8 cellular contexts compared by ENCODE assay signal in genomic region chr4:109559983-109560686, GRCh38. TPM values are rescaled to one million over a fixed set of nuclear protein-coding genes. Genes with fewer than 3 reads are reported as not detected.
DNase-seq lines count a peak whose midpoint lies in the region; ATAC-seq, FAIRE-seq and TF ChIP-seq lines count a peak whose summit lies in the region.

MCUB (plus strand) TSS chr4:109560246; CDS start chr4:109560338, 92 bp downstream.

- H3K4me1 ChIP-seq in HepG2 (ENCODE audit: insufficient read depth, low read length), result peaks cover 12% of the 10 kb centered on the region

- no peaks in the 10 kb centered on the region for H3K36me3 ChIP-seq in HepG2 (replicated peaks in 1 of 2; ENCODE audit: control insufficient read depth in 1 of 2, insufficient read depth in 2 of 2, low read length in 2 of 2)

- TF ChIP-seq CTCF in HepG2 (CRISPR knock-in tag; IDR thresholded peaks at IDR 0.05), result no peak

- WGBS in HepG2 (ENCODE audit: low lambda C conversion rate), result under 1% methylated on average over 22 of the region's 73 CpGs

- H3K79me2 ChIP-seq in HepG2 (ENCODE audit: insufficient read depth, low read length), result no peaks in the 10 kb centered on the region

- H4K20me1 ChIP-seq in HepG2 (ENCODE audit: insufficient read depth, low read length), result no peaks in the 10 kb centered on the region

- H3K27ac ChIP-seq in HepG2 (ENCODE audit: extremely low read length, insufficient read depth, low read length), result peak within 1 kb of the TSS; percentile 17

- TF ChIP-seq EP300 in HepG2 (IDR thresholded peaks at IDR 0.05; ENCODE audit: low read depth in 2 of 2, low read length in 2 of 2), result no peak
- TF ChIP-seq EP300 in HepG2 (CRISPR knock-in tag; IDR thresholded peaks at IDR 0.05; ENCODE audit: borderline replicate concordance), result no peak

- in situ Hi-C loops in HepG2 (cut with HindIII; ENCODE audit: extremely low pct_ligation_motif_present, low pct_unique_long_range_greater_than_20kb), result loop anchor here (25.0 kb wide), 1 partner anchor 252 kb away; the partner anchor contains the start of genes CFI and GAR1

- peaks cover 5% of the 10 kb centered on the region for H3K9me3 Mint-ChIP-seq in activated CD4-positive, alpha-beta T cell treated with anti-CD3 and anti-CD28 coated beads, Interleukin-2, amount 10 ng/mL, durations not matched to agents 7 days and 5 days

- peak within 1 kb of the TSS; percentile 52 for H2AFZ ChIP-seq in HepG2 (ENCODE audit: low read length)

- peak within 1 kb of the TSS; percentile 100 for H3K27ac Mint-ChIP-seq in activated CD4-positive, alpha-beta T cell treated with anti-CD3 and anti-CD28 coated beads, Interleukin-2, amount 10 ng/mL, durations not matched to agents 7 days and 5 days

- TF ChIP-seq RAD21 in HepG2 (CRISPR knock-in tag; IDR thresholded peaks at IDR 0.05), result no peak

- CTCF ChIA-PET in activated CD4-positive, alpha-beta T cell treated with anti-CD3 and anti-CD28 coated beads, Interleukin-2, amount 10 ng/mL, durations not matched to agents 7 days and 5 days (lab: Charles Lee), result interaction anchor here (0.9 to 1.3 kb wide), 4 partner anchors 10 to 99 kb away, joined by 3 to 5 read pairs (median 4); no protein-coding TSS in a partner anchor
- CTCF ChIA-PET in HepG2 (lab: Yijun Ruan, JAX; ENCODE audit: low intra/inter-chr PET ratio, low total read pairs), result no interaction called here

- no peak for TF ChIP-seq POLR2A in HepG2 (IDR thresholded peaks at IDR 0.05; ENCODE audit: insufficient read depth in 1 of 2, low read depth in 2 of 2, low read length in 2 of 2)

- H3K4me2 ChIP-seq in HepG2 (ENCODE audit: low read depth, low read length), result peak within 1 kb of the TSS; percentile 87

- intact Hi-C loops in HepG2 (cut with micrococcal nuclease; ENCODE audit: unreplicated experiment), result loop anchor here (10.0 kb wide), 3 partner anchors 95 to 245 kb away; partner anchors contain the start of gene CFI

- H3K4me1 Mint-ChIP-seq in activated CD4-positive, alpha-beta T cell treated with anti-CD3 and anti-CD28 coated beads, Interleukin-2, amount 10 ng/mL, durations not matched to agents 7 days and 5 days, result peaks cover 54% of the 10 kb centered on the region

- H3K4me3 Mint-ChIP-seq in activated CD4-positive, alpha-beta T cell treated with anti-CD3 and anti-CD28 coated beads, Interleukin-2, amount 10 ng/mL, durations not matched to agents 7 days and 5 days, result peak within 1 kb of the TSS; percentile 100

- peak within 1 kb of the TSS; percentile 57 for H3K9ac ChIP-seq in HepG2 (ENCODE audit: insufficient read depth, low read depth, low read length)

- H3K4me3 ChIP-seq in HepG2 (replicated peaks in 1 of 3; ENCODE audit: insufficient read depth in 1 of 3, low read depth in 2 of 3, low read length in 3 of 3), result peak within 1 kb of the TSS; percentile 67 to 79 (median 69)

- no peaks in the 10 kb centered on the region for H3K27me3 Mint-ChIP-seq in activated CD4-positive, alpha-beta T cell treated with anti-CD3 and anti-CD28 coated beads, Interleukin-2, amount 10 ng/mL, durations not matched to agents 7 days and 5 days

- DNase-seq in AML-193 (lab: John Stamatoyannopoulos, UW) (peak; percentile 63 to 80), NCI-H524 treated with DMSO at 0.1 percent for 48 hours (lab: John Stamatoyannopoulos, UW) (peak; percentile 5), dermis blood vessel endothelial cell (peak; percentile 94), HepG2 (ENCODE audit: low spot score) (peak; percentile 69)
- peak; percentile 95 for DNase-seq in activated CD4-positive, alpha-beta T cell treated with anti-CD3 and anti-CD28 coated beads, Interleukin-2, amount 10 ng/mL, durations not matched to agents 7 days and 5 days
- peak; percentile 88 for DNase-seq in stimulated activated CD4-positive, alpha-beta T cell treated with anti-CD3 and anti-CD28 coated beads, Interleukin-4, amount 100 ng/mL, for 1 hour

- H3K36me3 Mint-ChIP-seq in activated CD4-positive, alpha-beta T cell treated with anti-CD3 and anti-CD28 coated beads, Interleukin-2, amount 10 ng/mL, durations not matched to agents 7 days and 5 days (ENCODE audit: low read depth), result peaks cover 54% of the 10 kb centered on the region

- POLR2A ChIA-PET in activated CD4-positive, alpha-beta T cell treated with anti-CD3 and anti-CD28 coated beads, Interleukin-2, amount 10 ng/mL, durations not matched to agents 7 days and 5 days (lab: Charles Lee), result interaction anchor here (0.5 to 0.7 kb wide), 3 partner anchors 72 to 127 kb away, joined by 3 to 5 read pairs (median 3); partner anchors contain the start of gene SEC24B
- POLR2A ChIA-PET in HepG2 (lab: Yijun Ruan, JAX), result interaction anchor here (0.7 to 1.0 kb wide), 2 partner anchors 126 to 242 kb away, joined by 3 to 4 read pairs; partner anchors contain the start of gene CFI

- no TSS peak for BruUV-seq in HepG2 (replicated peaks; lab: Mats Ljungman, UMichigan)

- peak; percentile 85 for ATAC-seq in GM19043 (IDR thresholded peaks at IDR 0.05; ENCODE audit: low read depth, unreplicated experiment)
- peak; percentile 92 for ATAC-seq in HG03342 (IDR thresholded peaks at IDR 0.05; ENCODE audit: unreplicated experiment)
- peak; percentile 97 for ATAC-seq in HepG2

- H3K9me3 ChIP-seq in HepG2 (ENCODE audit: low read length), result no peaks in the 10 kb centered on the region

- H3K27me3 ChIP-seq in HepG2 (ENCODE audit: control insufficient read depth in 1 of 2, insufficient read depth in 2 of 2, low read length in 2 of 2), result no peaks in the 10 kb centered on the region

- no peak for FAIRE-seq in HepG2 (lab: Jason Lieb, UNC)

TF ChIP-seq in HepG2, 621 proteins besides CTCF, POLR2A, EP300 and RAD21 (continues in another document):
- TF ChIP-seq PHF8 (CRISPR knock-in tag; IDR thresholded peaks at IDR 0.05), result peak; percentile 48
- no peak for TF ChIP-seq HNF1A (IDR thresholded peaks at IDR 0.05; ENCODE audit: low read depth)
- 0 out of 2 replicates have a peak, but pooled peaks have one; percentile 20 for TF ChIP-seq HNF1A (CRISPR knock-in tag; IDR thresholded peaks at IDR 0.05; ENCODE audit: borderline replicate concordance)
- TF ChIP-seq SP2 (CRISPR knock-in tag; IDR thresholded peaks at IDR 0.05), result 0 out of 2 replicates have a peak, but pooled peaks have one; percentile 22
- no peak for TF ChIP-seq ZNF850 (CRISPR knock-in tag; conservative IDR thresholded peaks at IDR 0.05)
- 0 out of 2 replicates have a peak, but pooled peaks have one; percentile 20 for TF ChIP-seq THAP11 (CRISPR knock-in tag; IDR thresholded peaks at IDR 0.05)
- peak; percentile 46 for TF ChIP-seq ZFX (CRISPR knock-in tag; IDR thresholded peaks at IDR 0.05; ENCODE audit: low read depth)

RNA-seq across cellular contexts. Expression of gene MCUB, which starts in this region (rescaled TPM):
- total RNA-seq in activated CD4-positive, alpha-beta T cell treated with anti-CD3 and anti-CD28 coated beads, Interleukin-2, amount 10 ng/mL, durations not matched to agents 7 days and 5 days, result 100 to 1,000 TPM; 132 to 141 TPM
- total RNA-seq in dermis blood vessel endothelial cell (69.4 and 163 TPM in 2 replicates), HepG2 (2016; rRNA removed; fragmentation: Illumina TruSeq; extraction: Trizol) (0.95 and 1.4 TPM in 2 replicates)
- 0.91 and 1.7 TPM in 2 replicates for total RNA-seq in HepG2 (2016; cell fraction: cytosol; rRNA removed; fragmentation: Illumina TruSeq; extraction: Trizol; ENCODE audit: low read depth)
- total RNA-seq in HepG2 (2016; cell fraction: insoluble cytoplasmic fraction; rRNA removed; fragmentation: Illumina TruSeq; extraction: Trizol), result 0.58 and 0.73 TPM in 2 replicates
- total RNA-seq in HepG2 (2016; cell fraction: membrane; rRNA removed; fragmentation: Illumina TruSeq; extraction: Trizol), result 1.9 and 2.2 TPM in 2 replicates
- total RNA-seq in HepG2 (2016; cell fraction: nucleus; rRNA removed; fragmentation: Illumina TruSeq; extraction: Trizol), result 1.3 and 2.3 TPM in 2 replicates
- 1.7 and 2.2 TPM in 2 replicates for polyA plus RNA-seq in HepG2 (2011; rRNA removed)
- 1.6 and 2.5 TPM in 2 replicates for polyA plus RNA-seq in HepG2 (2011; cell fraction: cytosol; rRNA removed)
- polyA plus RNA-seq in HepG2 (2011; cell fraction: nucleus; rRNA removed), result 2.4 and 2.7 TPM in 2 replicates
- polyA plus RNA-seq in HepG2 (2012), result 0.73 and 0.87 TPM in 2 replicates
- 2.0 and 2.2 TPM in 2 replicates for polyA plus RNA-seq in HepG2 (2016; cell fraction: cytosol; fragmentation: Illumina TruSeq; extraction: Trizol; ENCODE audit: low read depth)
- 0.76 and 1.8 TPM in 2 replicates for polyA plus RNA-seq in HepG2 (2016; cell fraction: insoluble cytoplasmic fraction; fragmentation: Illumina TruSeq; extraction: Trizol; ENCODE audit: low read depth)
- polyA plus RNA-seq in HepG2 (2016; cell fraction: membrane; fragmentation: Illumina TruSeq; extraction: Trizol; ENCODE audit: low read depth), result 1.1 and 1.5 TPM in 2 replicates
- polyA plus RNA-seq in HepG2 (2016; cell fraction: nucleus; fragmentation: Illumina TruSeq; extraction: Trizol; ENCODE audit: insufficient read depth, low read depth), result 1.5 and 1.9 TPM in 2 replicates
- polyA minus RNA-seq in HepG2 (2011; rRNA and poly(A)+ RNA removed; ENCODE audit: low replicate concordance), result 2.3 and 5.6 TPM in 2 replicates
- polyA minus RNA-seq in HepG2 (2011; cell fraction: cytosol; rRNA and poly(A)+ RNA removed), result 1.2 and 2.8 TPM in 2 replicates
- polyA minus RNA-seq in HepG2 (2011; cell fraction: nucleus; rRNA and poly(A)+ RNA removed), result 1.5 and 2.4 TPM in 2 replicates

Comparison
In these comparisons a context has a peak if more than half of its experiments do, and no peak if none do; other contexts are left out.
1. Peak in every context shown above with its lines: DNase-seq, ATAC-seq, H3K4me3 ChIP-seq and H3K27ac ChIP-seq.
2. RNA of gene MCUB (total RNA-seq): 132 to 141 TPM in activated CD4-positive, alpha-beta T cell treated with anti-CD3 and anti-CD28 coated beads, Interleukin-2, amount 10 ng/mL, durations not matched to agents 7 days and 5 days and 69.4 to 163 TPM in dermis blood vessel endothelial cell; 0.58 to 2.3 TPM in HepG2; every median in the first group is over 10 times any median in the second.
3. DNase-seq: peak in every context shown above with its lines; median percentile 95 in activated CD4-positive, alpha-beta T cell treated with anti-CD3 and anti-CD28 coated beads, Interleukin-2, amount 10 ng/mL, durations not matched to agents 7 days and 5 days; 94 in dermis blood vessel endothelial cell; 88 in stimulated activated CD4-positive, alpha-beta T cell treated with anti-CD3 and anti-CD28 coated beads, Interleukin-4, amount 100 ng/mL, for 1 hour; 72 in AML-193; 69 in HepG2; 5 in NCI-H524 treated with DMSO at 0.1 percent for 48 hours.